In genomic region chr11:1792461-1792860, GRCh38 we compare ENCODE assay signal across 19 cellular contexts. TPM values are rescaled to one million over a fixed set of nuclear protein-coding genes. Genes with fewer than 3 reads are reported as not detected.
DNase-seq lines count a peak whose midpoint lies in the region; ATAC-seq and TF ChIP-seq lines count a peak whose summit lies in the region.
"Had no signal": no experiment of that assay in that cellular context is flagged by ENCODE, and none has a peak within 500 bp of the region (broad histone marks: within the 10 kb centered on the region; RNA-seq: fewer than 3 reads in every experiment).

No MANE protein-coding gene starts in this region.

- peaks cover 4% of the 10 kb centered on the region for H3K27me3 ChIP-seq in upper lobe of right lung
- H3K27me3 ChIP-seq: hepatocyte had no signal

- H3K36me3 ChIP-seq in upper lobe of right lung: no peaks in the 10 kb centered on the region

- peak overlapping the region; percentile 26 to 80 (median 72) for H3K4me3 Mint-ChIP-seq in naive thymus-derived CD8-positive, alpha-beta T cell

- H3K27me3 Mint-ChIP-seq in naive thymus-derived CD8-positive, alpha-beta T cell: peaks cover 0 to 8% (median 2%) of the 10 kb centered on the region in 5 donors

- ATAC-seq in naive thymus-derived CD8-positive, alpha-beta T cell: no peak
- ATAC-seq in GM21737 (IDR thresholded peaks at IDR 0.05; ENCODE audit: unreplicated experiment): no peak
- ATAC-seq in upper lobe of right lung: no peak
- ATAC-seq: HCT116 had no signal

- H3K4me1 Mint-ChIP-seq in naive thymus-derived CD8-positive, alpha-beta T cell: peaks cover 5 to 11% (median 9%) of the 10 kb centered on the region in 4 donors

- POLR2A ChIA-PET in naive thymus-derived CD8-positive, alpha-beta T cell (lab: Charles Lee): interaction anchor here (0.6 kb wide), 1 partner anchor 13 kb away, joined by 3 read pairs; no protein-coding TSS in a partner anchor

- H3K4me1 ChIP-seq in upper lobe of right lung: no peaks in the 10 kb centered on the region
- H3K4me1 ChIP-seq: Caco-2 had no signal

- no peak overlapping the region for H3K4me3 ChIP-seq in upper lobe of right lung
- H3K4me3 ChIP-seq: hepatocyte, SK-N-MC, skin epidermis had no signal

- H3K27ac Mint-ChIP-seq in naive thymus-derived CD8-positive, alpha-beta T cell: peak overlapping the region in 5 of 10 donors; percentile 6 to 87 (median 39)

- H3K36me3 Mint-ChIP-seq in naive thymus-derived CD8-positive, alpha-beta T cell: peaks cover 0 to 4% (median 0%) of the 10 kb centered on the region in 3 donors

- peak; percentile 22 for DNase-seq in CD1c-positive myeloid dendritic cell (ENCODE audit: extremely low spot score)
- DNase-seq in Kasumi-1 (lab: John Stamatoyannopoulos, UW): peak; percentile 88 to 91
- DNase-seq in UCSD-AML1 (lab: John Stamatoyannopoulos, UW; ENCODE audit: unreplicated experiment): peak; percentile 58
- no peak for DNase-seq in naive thymus-derived CD8-positive, alpha-beta T cell
- no peak for DNase-seq in middle frontal gyrus (ENCODE audit: extremely low spot score, low spot score)
- no peak for DNase-seq in NCI-H69 (lab: John Stamatoyannopoulos, UW)
- DNase-seq in upper lobe of right lung: no peak
- DNase-seq: activated effector memory CD4-positive, alpha-beta T cell treated with anti-CD3 and anti-CD28 coated beads, Interleukin-2, amount 50 U/mL, for 16 hours; Caco-2; NCI-H1417; NCI-H2171; stimulated activated CD4-positive, alpha-beta T cell treated with anti-CD3 and anti-CD28 coated beads, Interleukin-4, amount 100 ng/mL, for 1 hour had no signal

- H3K9me3 ChIP-seq in upper lobe of right lung: no peaks in the 10 kb centered on the region
- H3K9me3 ChIP-seq: Caco-2 had no signal

- intact Hi-C loops in upper lobe of right lung (cut with DNase I): no loop called here

- no peak overlapping the region for H3K27ac ChIP-seq in upper lobe of right lung
- H3K27ac ChIP-seq: hepatocyte, SK-N-MC, skin epidermis had no signal

- H3K9me3 Mint-ChIP-seq in naive thymus-derived CD8-positive, alpha-beta T cell: peaks cover 0 to 11% (median 3%) of the 10 kb centered on the region in 9 donors

- no peak for TF ChIP-seq CTCF in upper lobe of right lung (IDR thresholded peaks at IDR 0.05)

RNA-seq across cellular contexts. Expression of gene CTSD, which starts 28.7 kb away (rescaled TPM):
- total RNA-seq in naive thymus-derived CD8-positive, alpha-beta T cell: 100 to 1,000 TPM; 134 to 142 TPM
- polyA plus RNA-seq in naive thymus-derived CD8-positive, alpha-beta T cell: 100 to 1,000 TPM; 163 to 203 (median 176) TPM
- total RNA-seq in upper lobe of right lung: 2,038 TPM

RNA-seq across cellular contexts. Expression of gene IFITM10, which starts 42.1 kb away (rescaled TPM):
- total RNA-seq in naive thymus-derived CD8-positive, alpha-beta T cell: 1 to 10 TPM; 2.0 to 4.3 TPM
- polyA plus RNA-seq in naive thymus-derived CD8-positive, alpha-beta T cell: under 1 TPM in 1 of 3 donors, not detected in 2; 0.16 TPM
- 7.9 TPM for total RNA-seq in upper lobe of right lung

RNA-seq across cellular contexts. Expression of gene SYT8, which starts 42.3 kb away (rescaled TPM):
- not detected for total RNA-seq in naive thymus-derived CD8-positive, alpha-beta T cell
- not detected for polyA plus RNA-seq in naive thymus-derived CD8-positive, alpha-beta T cell
- total RNA-seq in upper lobe of right lung: 12.5 TPM
- total RNA-seq: lung microvascular endothelial cell, temporal lobe had no signal

RNA-seq across cellular contexts. Expression of gene TNNI2, which starts 46.3 kb away (rescaled TPM):
- not detected for total RNA-seq in naive thymus-derived CD8-positive, alpha-beta T cell
- polyA plus RNA-seq in naive thymus-derived CD8-positive, alpha-beta T cell: not detected
- 6.9 TPM for total RNA-seq in upper lobe of right lung
- total RNA-seq: lung microvascular endothelial cell, temporal lobe had no signal

Comparison
In these comparisons a context has a peak if more than half of its experiments do, and no peak if none do; other contexts are left out.
1. DNase-seq: peak in CD1c-positive myeloid dendritic cell (single experiment), Kasumi-1 (2 of 2) and UCSD-AML1 (single experiment); none in naive thymus-derived CD8-positive, alpha-beta T cell (0 of 10), middle frontal gyrus (single experiment), NCI-H69 (single experiment) and upper lobe of right lung (single experiment).
2. RNA of gene CTSD, which starts 28.7 kb away (total RNA-seq): 2,038 TPM in upper lobe of right lung (single experiment); 134 to 142 TPM in naive thymus-derived CD8-positive, alpha-beta T cell; every median in the first group is over 10 times any median in the second.
3. RNA of gene SYT8, which starts 42.3 kb away (total RNA-seq): 12.5 TPM in upper lobe of right lung (single experiment); not detected in naive thymus-derived CD8-positive, alpha-beta T cell; every median in the first group is over 10 times any median in the second.